ENCODE assay signal across 8 cellular contexts in genomic region chr7:16421333-16422099, GRCh38. TPM values are rescaled to one million over a fixed set of nuclear protein-coding genes. Genes with fewer than 3 reads are reported as not detected.
DNase-seq lines count a peak whose midpoint lies in the region; ATAC-seq, FAIRE-seq and TF ChIP-seq lines count a peak whose summit lies in the region.

Gene CRPPA, minus strand, starts transcription at chr7:16421538. Its CDS starts 216 bp downstream, at chr7:16421322.

- ATAC-seq in GM18868 (IDR thresholded peaks at IDR 0.05; ENCODE audit: unreplicated experiment) (peak; percentile 32), HG03095 (IDR thresholded peaks at IDR 0.05; ENCODE audit: unreplicated experiment) (peak; percentile 35), PC-3 (peak; percentile 22)

- peak within 1 kb of the TSS; percentile 97 for H2AFZ ChIP-seq in PC-3 (ENCODE audit: low read length)

- POLR2A ChIA-PET in A673 (lab: Charles Lee; ENCODE audit: low non-redundant PET) = no interaction called here
- POLR2A ChIA-PET in PC-3 (lab: Charles Lee; ENCODE audit: unreplicated experiment) = interaction anchor here (1.3 kb wide), 1 partner anchor 75 kb away, joined by 6 read pairs; no protein-coding TSS in a partner anchor

- CTCF ChIA-PET in A673 (lab: Charles Lee) (interaction anchor here (1.1 kb wide), 1 partner anchor 143 kb away, joined by 5 read pairs; no protein-coding TSS in a partner anchor), PC-3 (lab: Charles Lee) (interaction anchor here (0.6 kb wide), 1 partner anchor 880 kb away, joined by 3 read pairs; no protein-coding TSS in a partner anchor)
- CTCF ChIA-PET in activated naive CD4-positive, alpha-beta T cell treated with anti-CD3 and anti-CD28 coated beads for 36 hours (lab: Charles Lee) = interaction anchor here (3.7 to 4.2 kb wide), 2 partner anchors 11 to 143 kb away, joined by 18 to 23 read pairs; no protein-coding TSS in a partner anchor

- H3K27ac ChIP-seq in A673 (ENCODE audit: low read depth, low read length, poor library complexity, severe bottlenecking) (peak within 1 kb of the TSS; percentile 70), PC-3 (ENCODE audit: low read length) (peak within 1 kb of the TSS; percentile 83)

- peak within 1 kb of the TSS; percentile 81 for H3K9ac ChIP-seq in PC-3 (ENCODE audit: low read length)

- H3K27me3 ChIP-seq in A673 (replicated peaks; ENCODE audit: insufficient read depth, low read depth, low read length, poor library complexity) (no peaks in the 10 kb centered on the region), PC-3 (ENCODE audit: low read length) (no peaks in the 10 kb centered on the region)

- DNase-seq in A673 (ENCODE audit: low spot score) (no peak), PC-3 (no peak), globus pallidus (ENCODE audit: low spot score) (peak; percentile 41), nucleus accumbens (lab: John Stamatoyannopoulos, UW) (peak in 39 of 56 donors; percentile 19 to 84 (median 58)), urothelium cell line (ENCODE audit: low spot score) (no peak)
- DNase-seq in activated naive CD4-positive, alpha-beta T cell treated with anti-CD3 and anti-CD28 coated beads for 36 hours = peak; percentile 45

- no peaks in the 10 kb centered on the region for H3K9me2 ChIP-seq in PC-3 (replicated peaks; ENCODE audit: low read length)

- H3K4me3 ChIP-seq in A673 (ENCODE audit: low read depth, low read length, poor library complexity, severe bottlenecking) (peak within 1 kb of the TSS; percentile 53), PC-3 (ENCODE audit: low read length) (peak within 1 kb of the TSS; percentile 71)

- no peaks in the 10 kb centered on the region for H3K4me1 ChIP-seq in A673 (ENCODE audit: insufficient read depth, low read length, poor library complexity, severe bottlenecking)
- peaks cover 46% of the 10 kb centered on the region for H3K4me1 ChIP-seq in PC-3 (ENCODE audit: insufficient read depth, low read length)

- H3K27ac Mint-ChIP-seq in activated naive CD4-positive, alpha-beta T cell treated with anti-CD3 and anti-CD28 coated beads for 36 hours = peak within 1 kb of the TSS; percentile 89

- peaks cover 1% of the 10 kb centered on the region for H3K9me3 Mint-ChIP-seq in activated naive CD4-positive, alpha-beta T cell treated with anti-CD3 and anti-CD28 coated beads for 36 hours

- BruUV-seq in A673 (replicated peaks; lab: Mats Ljungman, UMichigan) (no TSS peak), PC-3 (replicated peaks; lab: Mats Ljungman, UMichigan) (no TSS peak)

- H3K36me3 ChIP-seq in A673 (ENCODE audit: insufficient read depth, low read length, poor library complexity, severe bottlenecking) (no peaks in the 10 kb centered on the region), PC-3 (ENCODE audit: low read depth, low read length) (no peaks in the 10 kb centered on the region)

- H3K4me3 Mint-ChIP-seq in activated naive CD4-positive, alpha-beta T cell treated with anti-CD3 and anti-CD28 coated beads for 36 hours = peak within 1 kb of the TSS; percentile 92

- no peaks in the 10 kb centered on the region for H3K79me2 ChIP-seq in PC-3 (ENCODE audit: low read length)

- FAIRE-seq in urothelium cell line (lab: Jason Lieb, UNC) = peak; percentile 56

- TF ChIP-seq CTCF in A673 (conservative IDR thresholded peaks at IDR 0.05; ENCODE audit: low read depth, low read length) (no peak), PC-3 (conservative IDR thresholded peaks at IDR 0.05; ENCODE audit: low read depth, low read length) (no peak)

- H3K9me3 ChIP-seq in A673 (ENCODE audit: low read depth, low read length, poor library complexity, severe bottlenecking) = no peaks in the 10 kb centered on the region
- no peaks in the 10 kb centered on the region for H3K9me3 ChIP-seq in PC-3 (ENCODE audit: low read length)

- peaks cover 13% of the 10 kb centered on the region for H3K4me1 Mint-ChIP-seq in activated naive CD4-positive, alpha-beta T cell treated with anti-CD3 and anti-CD28 coated beads for 36 hours (ENCODE audit: low read depth)

- intact Hi-C loops in A673 (cut with micrococcal nuclease; ENCODE audit: unreplicated experiment) = no loop called here
- intact Hi-C loops in PC-3 (cut with micrococcal nuclease) = loop anchor here (2.0 to 5.0 kb wide), 2 partner anchors 75 to 104 kb away; no protein-coding TSS in a partner anchor
- intact Hi-C loops in activated naive CD4-positive, alpha-beta T cell treated with anti-CD3 and anti-CD28 coated beads for 36 hours (cut with micrococcal nuclease) = loop anchor here (2.0 to 5.0 kb wide), 3 partner anchors 331 to 876 kb away; partner anchors contain the start of genes AHR and TSPAN13

- H3K4me2 ChIP-seq in PC-3 (ENCODE audit: low read length) = peak within 1 kb of the TSS; percentile 94

- H3K27me3 Mint-ChIP-seq in activated naive CD4-positive, alpha-beta T cell treated with anti-CD3 and anti-CD28 coated beads for 36 hours (ENCODE audit: low read depth) = no peaks in the 10 kb centered on the region

- H3K36me3 Mint-ChIP-seq in activated naive CD4-positive, alpha-beta T cell treated with anti-CD3 and anti-CD28 coated beads for 36 hours (ENCODE audit: low read depth) = no peaks in the 10 kb centered on the region

- H3F3A ChIP-seq in PC-3 (ENCODE audit: low read length, unreplicated experiment) = no peaks in the 10 kb centered on the region

- no peaks in the 10 kb centered on the region for H4K20me1 ChIP-seq in PC-3 (ENCODE audit: low read length)

RNA-seq across cellular contexts. Expression of gene CRPPA, which starts in this region (rescaled TPM):
- total RNA-seq in A673 (2021) (0.15 and 0.21 TPM in 2 replicates), PC-3 (2014; rRNA removed) (0.75 and 1.2 TPM in 2 replicates)
- total RNA-seq in activated naive CD4-positive, alpha-beta T cell treated with anti-CD3 and anti-CD28 coated beads for 36 hours = under 1 TPM; 0.37 to 0.38 TPM

Comparison
In these comparisons a context has a peak if more than half of its experiments do, and no peak if none do; other contexts are left out.
1. Peak in DNase-seq in activated naive CD4-positive, alpha-beta T cell treated with anti-CD3 and anti-CD28 coated beads for 36 hours; RNA of the gene not detected or under 1 TPM.
2. DNase-seq: peak in globus pallidus (single experiment) and nucleus accumbens (39 of 56); none in A673 (single experiment), PC-3 (single experiment) and urothelium cell line (single experiment).
3. Peak in every context shown above with its lines, with median percentiles within 50 percentile points of each other: ATAC-seq.